ENCODE assay signal across 1 cellular context in the genomic region with DNA sequence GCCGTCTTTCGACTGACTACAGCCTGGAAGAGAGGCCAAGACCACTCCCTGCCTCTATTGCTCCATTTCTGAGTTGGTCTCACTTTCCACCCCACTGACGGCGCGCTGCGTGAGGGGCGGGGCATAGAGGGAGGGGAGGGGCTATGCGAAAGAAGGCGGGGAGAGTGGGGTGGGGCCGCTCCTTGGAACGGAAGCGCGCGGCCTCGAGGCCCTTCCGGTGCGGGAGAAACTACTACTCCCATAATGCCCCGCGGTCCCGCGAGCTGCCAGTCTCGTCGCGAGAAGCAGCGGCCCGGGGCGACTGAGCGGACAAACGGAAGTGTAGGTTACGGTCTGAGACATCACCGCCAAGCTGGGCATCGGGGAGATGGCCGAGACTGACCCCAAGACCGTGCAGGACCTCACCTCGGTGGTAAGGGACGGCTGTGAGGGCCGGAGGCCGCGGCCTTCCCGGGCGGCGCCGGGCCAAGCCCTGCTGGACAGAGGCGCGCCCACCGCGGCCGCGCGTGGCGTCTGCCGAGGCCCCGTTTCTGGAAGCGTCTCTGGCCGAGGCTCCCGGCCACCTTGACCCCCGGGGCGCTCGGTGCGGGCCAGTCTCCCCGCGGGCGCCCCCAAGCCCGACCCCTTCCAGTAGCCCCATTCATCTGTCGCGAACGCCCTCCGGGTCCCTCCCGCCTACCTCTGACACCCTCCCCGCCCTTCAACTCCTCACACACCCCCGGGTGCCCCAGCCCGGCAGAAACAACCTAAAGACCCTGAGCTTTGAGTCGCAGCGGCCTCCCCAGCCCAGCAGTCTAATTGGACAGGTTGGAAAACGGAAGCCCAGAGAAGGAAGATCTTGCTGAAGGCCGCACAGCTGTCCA.
TF ChIP-seq lines count a peak whose summit lies in the region.

A gene (plus strand): TSS at position 269 of the 863 bp plus-strand sequence. CDS start 99 bp downstream, at position 368.

TF ChIP-seq in H1, 55 proteins besides CTCF, POLR2A, EP300 and RAD21:
- TF ChIP-seq JUN (IDR thresholded peaks at IDR 0.05; ENCODE audit: low read depth, low read length) (no peak), TAF7 (optimal IDR thresholded peaks at IDR 0.05; ENCODE audit: borderline replicate concordance, low read depth, low read length) (no peak), POLR2AphosphoS5 (IDR thresholded peaks at IDR 0.05; ENCODE audit: low read depth, low read length) (peak; percentile 79; the same call in 1 of the 2 replicates), RBBP5 (IDR thresholded peaks at IDR 0.05; ENCODE audit: borderline replicate concordance, low read depth, low read length) (peak; percentile 89), SP2 (IDR thresholded peaks at IDR 0.05; ENCODE audit: low read length) (no peak), GTF2F1 (IDR thresholded peaks at IDR 0.05; ENCODE audit: borderline replicate concordance, low read depth, low read length) (no peak), SRF (IDR thresholded peaks at IDR 0.05; ENCODE audit: low read depth, low read length) (no peak), POU5F1 (IDR thresholded peaks at IDR 0.05; ENCODE audit: low read depth, low read length) (no peak), PHF8 (conservative IDR thresholded peaks at IDR 0.05; ENCODE audit: low read depth, low read length) (peak; percentile 85), SIRT6 (IDR thresholded peaks at IDR 0.05; ENCODE audit: low read length) (no peak), RXRA (IDR thresholded peaks at IDR 0.05; ENCODE audit: insufficient read depth, low read depth, low read length) (no peak), JUND (IDR thresholded peaks at IDR 0.05; ENCODE audit: low read length) (no peak), SIX5 (IDR thresholded peaks at IDR 0.05; ENCODE audit: low read depth, low read length) (peak; percentile 69), TAF1 (IDR thresholded peaks at IDR 0.05; ENCODE audit: low read depth, low read length) (peak; percentile 73), SP1 (IDR thresholded peaks at IDR 0.05; ENCODE audit: low read depth, low read length) (no peak), HDAC2 (IDR thresholded peaks at IDR 0.05; ENCODE audit: borderline replicate concordance in 1 of 2, low read depth in 2 of 2, low read length in 2 of 2) (peak in 1 of 2 experiments; percentile 35; a peak in 1 of 4 replicates), BRCA1 (IDR thresholded peaks at IDR 0.05; ENCODE audit: low read depth, low read length) (peak; percentile 91), NRF1 (IDR thresholded peaks at IDR 0.05; ENCODE audit: low read depth, low read length) (no peak), TBP (IDR thresholded peaks at IDR 0.05; ENCODE audit: low read depth, low read length) (0 out of 2 replicates have a peak, but pooled peaks have one; percentile 43), SIN3A (conservative IDR thresholded peaks at IDR 0.05 in 1 of 2, IDR thresholded peaks at IDR 0.05 in 1 of 2; ENCODE audit: low read depth in 1 of 2, low read length in 2 of 2) (peak in 1 of 2 experiments; percentile 58; a peak in 1 of 4 replicates), SP4 (IDR thresholded peaks at IDR 0.05; ENCODE audit: low read length) (no peak), CHD2 (IDR thresholded peaks at IDR 0.05; ENCODE audit: low read length) (peak; percentile 98), NANOG (IDR thresholded peaks at IDR 0.05; ENCODE audit: insufficient read depth, low read depth, low read length, poor library complexity, severe bottlenecking) (no peak), BACH1 (IDR thresholded peaks at IDR 0.05; ENCODE audit: low read length) (no peak), CHD1 (IDR thresholded peaks at IDR 0.05; ENCODE audit: low read depth, low read length) (no peak), SUZ12 (IDR thresholded peaks at IDR 0.05; ENCODE audit: low read length) (no peak), EGR1 (IDR thresholded peaks at IDR 0.05; ENCODE audit: borderline replicate concordance, low read depth, low read length) (no peak), GABPA (IDR thresholded peaks at IDR 0.05; ENCODE audit: borderline replicate concordance, insufficient read depth, low read length) (peak; percentile 83; the same call in 1 of the 2 replicates), CTBP2 (IDR thresholded peaks at IDR 0.05; ENCODE audit: borderline replicate concordance, insufficient read depth, insufficient read length, low read length) (no peak), ASH2L (IDR thresholded peaks at IDR 0.05; ENCODE audit: low read length) (peak; percentile 81), TEAD4 (IDR thresholded peaks at IDR 0.05; ENCODE audit: low read depth, low read length) (no peak), KDM1A (IDR thresholded peaks at IDR 0.05; ENCODE audit: borderline replicate concordance, low read length) (no peak), ZNF274 (IDR thresholded peaks at IDR 0.05; ENCODE audit: borderline replicate concordance, extremely low read depth, low read length) (no peak), CEBPB (IDR thresholded peaks at IDR 0.05; ENCODE audit: low read depth, low read length) (no peak), TCF12 (IDR thresholded peaks at IDR 0.05; ENCODE audit: low read depth, low read length) (no peak), SAP30 (IDR thresholded peaks at IDR 0.05; ENCODE audit: insufficient read depth, insufficient replicate concordance, low read length) (no peak), CREB1 (IDR thresholded peaks at IDR 0.05) (no peak), RFX5 (IDR thresholded peaks at IDR 0.05; ENCODE audit: borderline replicate concordance, low read depth, low read length) (no peak), EZH2 (IDR thresholded peaks at IDR 0.05; ENCODE audit: low read depth, low read length, severe bottlenecking) (no peak), FOSL1 (IDR thresholded peaks at IDR 0.05; ENCODE audit: insufficient read depth, low read depth, low read length) (no peak), KDM4A (IDR thresholded peaks at IDR 0.05; ENCODE audit: low read depth, low read length, severe bottlenecking) (peak; percentile 66), KDM5A (IDR thresholded peaks at IDR 0.05; ENCODE audit: low read length) (no peak), CBX8 (IDR thresholded peaks at IDR 0.05; ENCODE audit: borderline replicate concordance, low read depth, low read length) (no peak), HDAC6 (IDR thresholded peaks at IDR 0.05; ENCODE audit: low read depth, low read length) (no peak), MAFK (IDR thresholded peaks at IDR 0.05; ENCODE audit: low read depth, low read length) (no peak), BCL11A (IDR thresholded peaks at IDR 0.05; ENCODE audit: low read depth in 2 of 2, low read length in 2 of 2) (no peak), CBX5 (IDR thresholded peaks at IDR 0.05; ENCODE audit: low read depth, low read length) (no peak), YY1 (IDR thresholded peaks at IDR 0.05; ENCODE audit: low read depth, low read length) (no peak), RNF2 (IDR thresholded peaks at IDR 0.05; ENCODE audit: borderline replicate concordance, low read depth, low read length, missing control alignments, poor library complexity, severe bottlenecking) (no peak)
- TF ChIP-seq, protein P1, sequence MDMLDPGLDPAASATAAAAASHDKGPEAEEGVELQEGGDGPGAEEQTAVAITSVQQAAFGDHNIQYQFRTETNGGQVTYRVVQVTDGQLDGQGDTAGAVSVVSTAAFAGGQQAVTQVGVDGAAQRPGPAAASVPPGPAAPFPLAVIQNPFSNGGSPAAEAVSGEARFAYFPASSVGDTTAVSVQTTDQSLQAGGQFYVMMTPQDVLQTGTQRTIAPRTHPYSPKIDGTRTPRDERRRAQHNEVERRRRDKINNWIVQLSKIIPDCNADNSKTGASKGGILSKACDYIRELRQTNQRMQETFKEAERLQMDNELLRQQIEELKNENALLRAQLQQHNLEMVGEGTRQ (IDR thresholded peaks at IDR 0.05; ENCODE audit: low read length), result no peak
- TF ChIP-seq, protein P2, sequence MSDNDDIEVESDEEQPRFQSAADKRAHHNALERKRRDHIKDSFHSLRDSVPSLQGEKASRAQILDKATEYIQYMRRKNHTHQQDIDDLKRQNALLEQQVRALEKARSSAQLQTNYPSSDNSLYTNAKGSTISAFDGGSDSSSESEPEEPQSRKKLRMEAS (IDR thresholded peaks at IDR 0.05), result peak; percentile 22; the same call in 1 of the 2 replicates
- TF ChIP-seq, protein P3, sequence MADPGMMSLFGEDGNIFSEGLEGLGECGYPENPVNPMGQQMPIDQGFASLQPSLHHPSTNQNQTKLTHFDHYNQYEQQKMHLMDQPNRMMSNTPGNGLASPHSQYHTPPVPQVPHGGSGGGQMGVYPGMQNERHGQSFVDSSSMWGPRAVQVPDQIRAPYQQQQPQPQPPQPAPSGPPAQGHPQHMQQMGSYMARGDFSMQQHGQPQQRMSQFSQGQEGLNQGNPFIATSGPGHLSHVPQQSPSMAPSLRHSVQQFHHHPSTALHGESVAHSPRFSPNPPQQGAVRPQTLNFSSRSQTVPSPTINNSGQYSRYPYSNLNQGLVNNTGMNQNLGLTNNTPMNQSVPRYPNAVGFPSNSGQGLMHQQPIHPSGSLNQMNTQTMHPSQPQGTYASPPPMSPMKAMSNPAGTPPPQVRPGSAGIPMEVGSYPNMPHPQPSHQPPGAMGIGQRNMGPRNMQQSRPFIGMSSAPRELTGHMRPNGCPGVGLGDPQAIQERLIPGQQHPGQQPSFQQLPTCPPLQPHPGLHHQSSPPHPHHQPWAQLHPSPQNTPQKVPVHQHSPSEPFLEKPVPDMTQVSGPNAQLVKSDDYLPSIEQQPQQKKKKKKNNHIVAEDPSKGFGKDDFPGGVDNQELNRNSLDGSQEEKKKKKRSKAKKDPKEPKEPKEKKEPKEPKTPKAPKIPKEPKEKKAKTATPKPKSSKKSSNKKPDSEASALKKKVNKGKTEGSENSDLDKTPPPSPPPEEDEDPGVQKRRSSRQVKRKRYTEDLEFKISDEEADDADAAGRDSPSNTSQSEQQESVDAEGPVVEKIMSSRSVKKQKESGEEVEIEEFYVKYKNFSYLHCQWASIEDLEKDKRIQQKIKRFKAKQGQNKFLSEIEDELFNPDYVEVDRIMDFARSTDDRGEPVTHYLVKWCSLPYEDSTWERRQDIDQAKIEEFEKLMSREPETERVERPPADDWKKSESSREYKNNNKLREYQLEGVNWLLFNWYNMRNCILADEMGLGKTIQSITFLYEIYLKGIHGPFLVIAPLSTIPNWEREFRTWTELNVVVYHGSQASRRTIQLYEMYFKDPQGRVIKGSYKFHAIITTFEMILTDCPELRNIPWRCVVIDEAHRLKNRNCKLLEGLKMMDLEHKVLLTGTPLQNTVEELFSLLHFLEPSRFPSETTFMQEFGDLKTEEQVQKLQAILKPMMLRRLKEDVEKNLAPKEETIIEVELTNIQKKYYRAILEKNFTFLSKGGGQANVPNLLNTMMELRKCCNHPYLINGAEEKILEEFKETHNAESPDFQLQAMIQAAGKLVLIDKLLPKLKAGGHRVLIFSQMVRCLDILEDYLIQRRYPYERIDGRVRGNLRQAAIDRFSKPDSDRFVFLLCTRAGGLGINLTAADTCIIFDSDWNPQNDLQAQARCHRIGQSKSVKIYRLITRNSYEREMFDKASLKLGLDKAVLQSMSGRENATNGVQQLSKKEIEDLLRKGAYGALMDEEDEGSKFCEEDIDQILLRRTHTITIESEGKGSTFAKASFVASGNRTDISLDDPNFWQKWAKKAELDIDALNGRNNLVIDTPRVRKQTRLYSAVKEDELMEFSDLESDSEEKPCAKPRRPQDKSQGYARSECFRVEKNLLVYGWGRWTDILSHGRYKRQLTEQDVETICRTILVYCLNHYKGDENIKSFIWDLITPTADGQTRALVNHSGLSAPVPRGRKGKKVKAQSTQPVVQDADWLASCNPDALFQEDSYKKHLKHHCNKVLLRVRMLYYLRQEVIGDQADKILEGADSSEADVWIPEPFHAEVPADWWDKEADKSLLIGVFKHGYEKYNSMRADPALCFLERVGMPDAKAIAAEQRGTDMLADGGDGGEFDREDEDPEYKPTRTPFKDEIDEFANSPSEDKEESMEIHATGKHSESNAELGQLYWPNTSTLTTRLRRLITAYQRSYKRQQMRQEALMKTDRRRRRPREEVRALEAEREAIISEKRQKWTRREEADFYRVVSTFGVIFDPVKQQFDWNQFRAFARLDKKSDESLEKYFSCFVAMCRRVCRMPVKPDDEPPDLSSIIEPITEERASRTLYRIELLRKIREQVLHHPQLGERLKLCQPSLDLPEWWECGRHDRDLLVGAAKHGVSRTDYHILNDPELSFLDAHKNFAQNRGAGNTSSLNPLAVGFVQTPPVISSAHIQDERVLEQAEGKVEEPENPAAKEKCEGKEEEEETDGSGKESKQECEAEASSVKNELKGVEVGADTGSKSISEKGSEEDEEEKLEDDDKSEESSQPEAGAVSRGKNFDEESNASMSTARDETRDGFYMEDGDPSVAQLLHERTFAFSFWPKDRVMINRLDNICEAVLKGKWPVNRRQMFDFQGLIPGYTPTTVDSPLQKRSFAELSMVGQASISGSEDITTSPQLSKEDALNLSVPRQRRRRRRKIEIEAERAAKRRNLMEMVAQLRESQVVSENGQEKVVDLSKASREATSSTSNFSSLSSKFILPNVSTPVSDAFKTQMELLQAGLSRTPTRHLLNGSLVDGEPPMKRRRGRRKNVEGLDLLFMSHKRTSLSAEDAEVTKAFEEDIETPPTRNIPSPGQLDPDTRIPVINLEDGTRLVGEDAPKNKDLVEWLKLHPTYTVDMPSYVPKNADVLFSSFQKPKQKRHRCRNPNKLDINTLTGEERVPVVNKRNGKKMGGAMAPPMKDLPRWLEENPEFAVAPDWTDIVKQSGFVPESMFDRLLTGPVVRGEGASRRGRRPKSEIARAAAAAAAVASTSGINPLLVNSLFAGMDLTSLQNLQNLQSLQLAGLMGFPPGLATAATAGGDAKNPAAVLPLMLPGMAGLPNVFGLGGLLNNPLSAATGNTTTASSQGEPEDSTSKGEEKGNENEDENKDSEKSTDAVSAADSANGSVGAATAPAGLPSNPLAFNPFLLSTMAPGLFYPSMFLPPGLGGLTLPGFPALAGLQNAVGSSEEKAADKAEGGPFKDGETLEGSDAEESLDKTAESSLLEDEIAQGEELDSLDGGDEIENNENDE (IDR thresholded peaks at IDR 0.05; ENCODE audit: insufficient replicate concordance, low read length), result no peak
- TF ChIP-seq, protein P4, sequence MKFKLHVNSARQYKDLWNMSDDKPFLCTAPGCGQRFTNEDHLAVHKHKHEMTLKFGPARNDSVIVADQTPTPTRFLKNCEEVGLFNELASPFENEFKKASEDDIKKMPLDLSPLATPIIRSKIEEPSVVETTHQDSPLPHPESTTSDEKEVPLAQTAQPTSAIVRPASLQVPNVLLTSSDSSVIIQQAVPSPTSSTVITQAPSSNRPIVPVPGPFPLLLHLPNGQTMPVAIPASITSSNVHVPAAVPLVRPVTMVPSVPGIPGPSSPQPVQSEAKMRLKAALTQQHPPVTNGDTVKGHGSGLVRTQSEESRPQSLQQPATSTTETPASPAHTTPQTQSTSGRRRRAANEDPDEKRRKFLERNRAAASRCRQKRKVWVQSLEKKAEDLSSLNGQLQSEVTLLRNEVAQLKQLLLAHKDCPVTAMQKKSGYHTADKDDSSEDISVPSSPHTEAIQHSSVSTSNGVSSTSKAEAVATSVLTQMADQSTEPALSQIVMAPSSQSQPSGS (IDR thresholded peaks at IDR 0.05; ENCODE audit: low read length), result no peak
- TF ChIP-seq, protein P5, sequence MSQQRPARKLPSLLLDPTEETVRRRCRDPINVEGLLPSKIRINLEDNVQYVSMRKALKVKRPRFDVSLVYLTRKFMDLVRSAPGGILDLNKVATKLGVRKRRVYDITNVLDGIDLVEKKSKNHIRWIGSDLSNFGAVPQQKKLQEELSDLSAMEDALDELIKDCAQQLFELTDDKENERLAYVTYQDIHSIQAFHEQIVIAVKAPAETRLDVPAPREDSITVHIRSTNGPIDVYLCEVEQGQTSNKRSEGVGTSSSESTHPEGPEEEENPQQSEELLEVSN (IDR thresholded peaks at IDR 0.05), result no peak
- TF ChIP-seq, protein P6, sequence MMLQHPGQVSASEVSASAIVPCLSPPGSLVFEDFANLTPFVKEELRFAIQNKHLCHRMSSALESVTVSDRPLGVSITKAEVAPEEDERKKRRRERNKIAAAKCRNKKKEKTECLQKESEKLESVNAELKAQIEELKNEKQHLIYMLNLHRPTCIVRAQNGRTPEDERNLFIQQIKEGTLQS (IDR thresholded peaks at IDR 0.05; ENCODE audit: insufficient read depth, low read depth, low read length), result no peak
TF ChIP-seq in H1: peak in this region for 14.
